In genomic region chr13:67557118-67557517, GRCh38 we compare ENCODE assay signal across 7 cellular contexts.
"Had no signal": no experiment of that assay in that cellular context is flagged by ENCODE, and none has a peak within 500 bp of the region (broad histone marks: within the 10 kb centered on the region; RNA-seq: fewer than 3 reads in every experiment).

No MANE protein-coding gene starts in this region.

- FAIRE-seq: H1, H54 had no signal

- DNase-seq: H9, HFFc6, KBM-7 had no signal

- H3K4me3 ChIP-seq: GM23338 had no signal

- H2AFZ ChIP-seq: GM23338 had no signal

- ATAC-seq: GM23338, HCT116 had no signal

- H3K4me2 ChIP-seq: GM23338 had no signal
